Comparison of ENCODE assay signal across 8 cellular contexts in the genomic region with DNA sequence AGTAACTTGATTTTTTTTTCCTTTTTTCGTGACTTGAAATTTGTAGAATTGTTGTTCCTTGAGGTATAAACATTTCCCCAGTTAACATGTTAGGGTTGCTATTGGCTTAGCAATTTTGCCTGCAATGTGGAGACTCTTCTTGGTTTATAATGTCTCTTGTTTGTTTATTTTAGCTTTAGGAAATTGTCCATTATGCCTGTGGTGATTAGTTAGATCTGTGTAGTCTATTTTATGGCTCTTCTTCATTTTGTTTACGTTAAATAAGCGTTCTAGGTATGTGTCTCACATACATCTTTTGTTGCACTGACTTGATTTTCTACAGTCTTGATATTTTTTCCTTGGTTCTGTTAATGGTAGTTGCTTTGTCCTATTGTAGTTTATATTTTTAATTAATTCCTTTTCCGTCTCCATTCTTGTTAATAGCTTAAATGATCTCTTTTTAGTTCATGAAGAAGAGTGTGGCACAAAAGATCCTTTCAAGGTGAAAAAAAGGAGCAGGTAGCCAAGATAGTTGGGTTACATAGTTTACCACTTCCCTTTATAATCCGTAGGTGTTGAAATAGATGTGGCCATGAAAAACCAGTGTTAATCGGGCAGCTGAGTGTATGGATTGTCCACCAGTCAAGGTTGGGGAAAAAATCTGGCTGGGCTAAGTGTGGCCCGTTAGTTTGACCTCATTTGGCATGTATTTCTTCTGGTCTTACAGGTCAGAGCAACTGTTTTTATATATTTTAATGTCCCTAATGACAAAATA. TPM values are rescaled to one million over a fixed set of nuclear protein-coding genes. Genes with fewer than 3 reads are reported as not detected.
DNase-seq lines count a peak whose midpoint lies in the region; ATAC-seq and TF ChIP-seq lines count a peak whose summit lies in the region.

No MANE protein-coding gene starts in this region.

- H3K9ac ChIP-seq in smooth muscle cell (ENCODE audit: low read depth) = peak overlapping the region; percentile 88

- no peaks in the 10 kb centered on the region for H3K9me3 Mint-ChIP-seq in GM23338

- TF ChIP-seq POLR2A in Peyer's patch (IDR thresholded peaks at IDR 0.05) = no peak

- H3K4me1 ChIP-seq in GM23338 (ENCODE audit: insufficient read depth) (peaks cover 51% of the 10 kb centered on the region), Peyer's patch (peaks cover 0 to 46% (median 10%) of the 10 kb centered on the region in 4 donors), smooth muscle cell (ENCODE audit: low read depth) (peaks cover 37% of the 10 kb centered on the region)

- no peak overlapping the region for H2AFZ ChIP-seq in GM23338
- H2AFZ ChIP-seq in smooth muscle cell (ENCODE audit: low read depth) = no peak overlapping the region

- H3F3A ChIP-seq in GM23338 (replicated peaks; ENCODE audit: low read depth) (no peaks in the 10 kb centered on the region), smooth muscle cell (ENCODE audit: low read depth) (peaks cover 50% of the 10 kb centered on the region)

- DNase-seq in GM23338 (ENCODE audit: low spot score) = no peak
- no peak for DNase-seq in Peyer's patch
- DNase-seq in fibroblast of the aortic adventitia (ENCODE audit: low read depth) = no peak
- DNase-seq in smooth muscle cell (lab: John Stamatoyannopoulos, UW; ENCODE audit: unreplicated experiment) = no peak
- no peak for DNase-seq in kidney tubule cell (ENCODE audit: low spot score)
- no peak for DNase-seq in stimulated activated naive CD4-positive, alpha-beta T cell (lab: John Stamatoyannopoulos, UW)
- no peak for DNase-seq in NCI-H2196 treated with DMSO at 0.1 percent for 48 hours (lab: John Stamatoyannopoulos, UW; ENCODE audit: unreplicated experiment)

- H3K27me3 ChIP-seq in GM23338 (ENCODE audit: insufficient read depth) (no peaks in the 10 kb centered on the region), Peyer's patch (no peaks in the 10 kb centered on the region), smooth muscle cell (ENCODE audit: low read depth) (no peaks in the 10 kb centered on the region)

- H4K20me1 ChIP-seq in GM23338 (replicated peaks; ENCODE audit: insufficient read depth) (no peaks in the 10 kb centered on the region; the same call in 1 of the 2 replicates), smooth muscle cell (ENCODE audit: low read depth) (peaks cover 58% of the 10 kb centered on the region)

- 52% methylated on average over 7 of the region's 7 CpGs for WGBS in smooth muscle cell (ENCODE audit: low lambda C conversion rate)

- H3K27ac ChIP-seq in GM23338 (ENCODE audit: low read depth) (peak overlapping the region; percentile 86), Peyer's patch (peak overlapping the region; percentile 66 to 86 (median 80)), smooth muscle cell (ENCODE audit: low read depth) (peak overlapping the region; percentile 99)

- H3K4me3 Mint-ChIP-seq in GM23338 = no peak overlapping the region

- H3K36me3 Mint-ChIP-seq in GM23338 (ENCODE audit: low read depth) = peaks cover 7% of the 10 kb centered on the region; the same call in 1 of the 3 replicates

- peaks cover 2% of the 10 kb centered on the region for H3K27me3 Mint-ChIP-seq in GM23338 (ENCODE audit: insufficient read depth, low read depth, poor library complexity)

- H3K27ac Mint-ChIP-seq in GM23338 = peak overlapping the region; percentile 92

- no peak for TF ChIP-seq CTCF in GM23338 (conservative IDR thresholded peaks at IDR 0.05; ENCODE audit: low read depth in 2 of 2)
- no peak for TF ChIP-seq CTCF in Peyer's patch (IDR thresholded peaks at IDR 0.05)
- no peak for TF ChIP-seq CTCF in fibroblast of the aortic adventitia (IDR thresholded peaks at IDR 0.05; ENCODE audit: insufficient read depth, low read length)
- no peak for TF ChIP-seq CTCF in smooth muscle cell (IDR thresholded peaks at IDR 0.05; ENCODE audit: borderline replicate concordance, insufficient read depth, poor library complexity, severe bottlenecking)

- H3K79me2 ChIP-seq in GM23338 (replicated peaks; ENCODE audit: insufficient read depth) (peaks cover 100% of the 10 kb centered on the region), smooth muscle cell (ENCODE audit: low read depth) (peaks cover 94% of the 10 kb centered on the region)

- H3K4me2 ChIP-seq in GM23338 = peak overlapping the region; percentile 60
- peak overlapping the region; percentile 81 for H3K4me2 ChIP-seq in smooth muscle cell

- H3K4me1 Mint-ChIP-seq in GM23338 = peaks cover 53% of the 10 kb centered on the region

- H3K36me3 ChIP-seq in GM23338 (ENCODE audit: insufficient read depth) = no peaks in the 10 kb centered on the region
- no peaks in the 10 kb centered on the region for H3K36me3 ChIP-seq in Peyer's patch
- no peaks in the 10 kb centered on the region for H3K36me3 ChIP-seq in smooth muscle cell (ENCODE audit: low read depth)

- H3K9me3 ChIP-seq in Peyer's patch = no peaks in the 10 kb centered on the region
- no peaks in the 10 kb centered on the region for H3K9me3 ChIP-seq in smooth muscle cell (replicated peaks; ENCODE audit: low read depth)

- no peaks in the 10 kb centered on the region for H3K9me2 ChIP-seq in GM23338 (ENCODE audit: insufficient read depth)

- ATAC-seq in GM23338 = no peak
- ATAC-seq in GM21360 (IDR thresholded peaks at IDR 0.05; ENCODE audit: unreplicated experiment) = no peak

- H3K4me3 ChIP-seq in GM23338 (peak overlapping the region; percentile 22; the same call in 1 of the 2 replicates), Peyer's patch (peak overlapping the region in 2 of 4 donors; percentile 9 to 11), fibroblast of the aortic adventitia (ENCODE audit: low read depth, low read length) (peak overlapping the region; percentile 47), smooth muscle cell (peak overlapping the region; percentile 10)

TF ChIP-seq in GM23338, 12 proteins besides CTCF, POLR2A, EP300 and RAD21:
- TF ChIP-seq ZNF114 (CRISPR knock-in tag; IDR thresholded peaks at IDR 0.05) = no peak
- no peak for TF ChIP-seq JUNB (IDR thresholded peaks at IDR 0.05; ENCODE audit: unreplicated experiment)
- TF ChIP-seq, protein P1, sequence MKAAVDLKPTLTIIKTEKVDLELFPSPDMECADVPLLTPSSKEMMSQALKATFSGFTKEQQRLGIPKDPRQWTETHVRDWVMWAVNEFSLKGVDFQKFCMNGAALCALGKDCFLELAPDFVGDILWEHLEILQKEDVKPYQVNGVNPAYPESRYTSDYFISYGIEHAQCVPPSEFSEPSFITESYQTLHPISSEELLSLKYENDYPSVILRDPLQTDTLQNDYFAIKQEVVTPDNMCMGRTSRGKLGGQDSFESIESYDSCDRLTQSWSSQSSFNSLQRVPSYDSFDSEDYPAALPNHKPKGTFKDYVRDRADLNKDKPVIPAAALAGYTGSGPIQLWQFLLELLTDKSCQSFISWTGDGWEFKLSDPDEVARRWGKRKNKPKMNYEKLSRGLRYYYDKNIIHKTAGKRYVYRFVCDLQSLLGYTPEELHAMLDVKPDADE (IDR thresholded peaks at IDR 0.05) = no peak
- no peak for TF ChIP-seq ZNF331 (CRISPR knock-in tag; IDR thresholded peaks at IDR 0.05; ENCODE audit: low read depth)

RNA-seq across cellular contexts. Expression of a gene that starts 12.1 kb away (rescaled TPM):
- 136 and 159 TPM in 2 replicates for total RNA-seq in GM23338 (2014; rRNA removed; shearing (Covaris generic))
- polyA plus RNA-seq in GM23338 (2016; fragmentation: Nextera tagmentation; extraction: Ambion mirVana) (92.7 and 92.9 TPM in 2 replicates), smooth muscle cell (59.3 and 80.8 TPM in 2 replicates)
- total RNA-seq in Peyer's patch (100 to 1,000 TPM; 162 to 334 (median 168) TPM), fibroblast of the aortic adventitia (ENCODE audit: low replicate concordance) (164 and 289 TPM in 2 replicates), smooth muscle cell (184 and 185 TPM in 2 replicates)

RNA-seq across cellular contexts. Expression of a gene that starts 48.1 kb away (rescaled TPM):
- 1.5 and 1.8 TPM in 2 replicates for total RNA-seq in GM23338 (2014; rRNA removed; shearing (Covaris generic))
- 0.45 and 0.54 TPM in 2 replicates for polyA plus RNA-seq in GM23338 (2016; fragmentation: Nextera tagmentation; extraction: Ambion mirVana)
- total RNA-seq in Peyer's patch = 10 to 100 TPM in 1 of 4 donors, 1 to 10 TPM in 3; 4.0 to 11.7 (median 8.7) TPM
- 1.4 and 2.3 TPM in 2 replicates for total RNA-seq in fibroblast of the aortic adventitia (ENCODE audit: low replicate concordance)
- total RNA-seq in smooth muscle cell = 0.90 and 2.3 TPM in 2 replicates
- 0.08 and 1.3 TPM in 2 replicates for polyA plus RNA-seq in smooth muscle cell
